ENCODE assay signal across 1 cellular context in the genomic region with DNA sequence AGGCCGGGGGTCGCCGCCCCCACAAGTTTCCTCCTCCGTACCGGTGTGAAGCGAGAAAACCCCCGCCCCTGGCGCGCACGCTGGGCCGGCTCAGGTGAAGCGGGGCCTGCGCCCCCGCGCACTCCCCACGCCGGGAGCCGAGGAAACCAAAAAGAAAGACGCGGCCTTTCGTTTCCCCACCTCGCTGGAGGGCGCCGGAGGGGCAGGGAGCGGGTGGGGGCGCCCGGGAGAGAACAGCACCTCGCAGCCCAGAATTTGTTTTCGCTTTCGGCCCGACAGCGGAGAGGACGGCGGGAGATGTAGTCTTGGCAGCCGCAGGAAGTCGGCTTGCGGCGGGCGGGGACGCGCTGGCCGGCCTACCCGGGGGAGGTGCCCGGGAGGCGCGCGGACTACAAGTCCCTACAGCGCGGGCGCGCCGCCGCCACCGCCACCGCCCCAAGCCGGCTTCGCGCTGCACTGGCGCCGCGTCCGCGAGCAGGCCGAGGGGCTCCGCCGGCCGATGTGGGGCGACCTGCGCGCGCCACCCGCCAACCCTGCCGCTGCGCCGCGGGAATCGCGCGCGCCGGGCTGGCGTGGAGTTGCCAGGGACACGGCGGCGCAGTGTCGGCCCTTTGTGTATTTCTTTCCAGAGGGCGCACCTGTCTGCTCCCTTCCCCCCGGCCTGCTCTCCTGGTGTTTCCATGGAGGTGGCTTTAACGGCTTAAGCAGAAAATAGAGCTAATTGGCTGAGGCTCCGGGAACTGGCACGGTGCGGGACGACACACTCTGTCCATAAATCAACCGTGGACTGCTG.
TF ChIP-seq lines count a peak whose summit lies in the region.

A gene with protein sequence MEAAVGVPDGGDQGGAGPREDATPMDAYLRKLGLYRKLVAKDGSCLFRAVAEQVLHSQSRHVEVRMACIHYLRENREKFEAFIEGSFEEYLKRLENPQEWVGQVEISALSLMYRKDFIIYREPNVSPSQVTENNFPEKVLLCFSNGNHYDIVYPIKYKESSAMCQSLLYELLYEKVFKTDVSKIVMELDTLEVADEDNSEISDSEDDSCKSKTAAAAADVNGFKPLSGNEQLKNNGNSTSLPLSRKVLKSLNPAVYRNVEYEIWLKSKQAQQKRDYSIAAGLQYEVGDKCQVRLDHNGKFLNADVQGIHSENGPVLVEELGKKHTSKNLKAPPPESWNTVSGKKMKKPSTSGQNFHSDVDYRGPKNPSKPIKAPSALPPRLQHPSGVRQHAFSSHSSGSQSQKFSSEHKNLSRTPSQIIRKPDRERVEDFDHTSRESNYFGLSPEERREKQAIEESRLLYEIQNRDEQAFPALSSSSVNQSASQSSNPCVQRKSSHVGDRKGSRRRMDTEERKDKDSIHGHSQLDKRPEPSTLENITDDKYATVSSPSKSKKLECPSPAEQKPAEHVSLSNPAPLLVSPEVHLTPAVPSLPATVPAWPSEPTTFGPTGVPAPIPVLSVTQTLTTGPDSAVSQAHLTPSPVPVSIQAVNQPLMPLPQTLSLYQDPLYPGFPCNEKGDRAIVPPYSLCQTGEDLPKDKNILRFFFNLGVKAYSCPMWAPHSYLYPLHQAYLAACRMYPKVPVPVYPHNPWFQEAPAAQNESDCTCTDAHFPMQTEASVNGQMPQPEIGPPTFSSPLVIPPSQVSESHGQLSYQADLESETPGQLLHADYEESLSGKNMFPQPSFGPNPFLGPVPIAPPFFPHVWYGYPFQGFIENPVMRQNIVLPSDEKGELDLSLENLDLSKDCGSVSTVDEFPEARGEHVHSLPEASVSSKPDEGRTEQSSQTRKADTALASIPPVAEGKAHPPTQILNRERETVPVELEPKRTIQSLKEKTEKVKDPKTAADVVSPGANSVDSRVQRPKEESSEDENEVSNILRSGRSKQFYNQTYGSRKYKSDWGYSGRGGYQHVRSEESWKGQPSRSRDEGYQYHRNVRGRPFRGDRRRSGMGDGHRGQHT (minus strand): TSS at position 292 of the 793 bp plus-strand sequence. CDS start 616 bp downstream, outside the sequence.

TF ChIP-seq in K562, 482 proteins besides CTCF, POLR2A, EP300 and RAD21 (continued from another document and continues in another):
- peak; percentile 95 for TF ChIP-seq POLR2G (IDR thresholded peaks at IDR 0.05; ENCODE audit: low read depth, low read length)
- no peak for TF ChIP-seq HDAC2 (IDR thresholded peaks at IDR 0.05)
- TF ChIP-seq XRCC4 (IDR thresholded peaks at IDR 0.05; ENCODE audit: extremely low read depth, insufficient read depth, insufficient read length) = no peak
- TF ChIP-seq ZNF696 (CRISPR knock-in tag; conservative IDR thresholded peaks at IDR 0.05) = no peak
- TF ChIP-seq NUFIP1 (IDR thresholded peaks at IDR 0.05; ENCODE audit: partially characterized antibody) = no peak
- no peak for TF ChIP-seq LEF1 (IDR thresholded peaks at IDR 0.05)
- no peak; the same call in 1 of the 2 replicates for TF ChIP-seq KLF1 (tag; IDR thresholded peaks at IDR 0.05)
- TF ChIP-seq, protein P1, sequence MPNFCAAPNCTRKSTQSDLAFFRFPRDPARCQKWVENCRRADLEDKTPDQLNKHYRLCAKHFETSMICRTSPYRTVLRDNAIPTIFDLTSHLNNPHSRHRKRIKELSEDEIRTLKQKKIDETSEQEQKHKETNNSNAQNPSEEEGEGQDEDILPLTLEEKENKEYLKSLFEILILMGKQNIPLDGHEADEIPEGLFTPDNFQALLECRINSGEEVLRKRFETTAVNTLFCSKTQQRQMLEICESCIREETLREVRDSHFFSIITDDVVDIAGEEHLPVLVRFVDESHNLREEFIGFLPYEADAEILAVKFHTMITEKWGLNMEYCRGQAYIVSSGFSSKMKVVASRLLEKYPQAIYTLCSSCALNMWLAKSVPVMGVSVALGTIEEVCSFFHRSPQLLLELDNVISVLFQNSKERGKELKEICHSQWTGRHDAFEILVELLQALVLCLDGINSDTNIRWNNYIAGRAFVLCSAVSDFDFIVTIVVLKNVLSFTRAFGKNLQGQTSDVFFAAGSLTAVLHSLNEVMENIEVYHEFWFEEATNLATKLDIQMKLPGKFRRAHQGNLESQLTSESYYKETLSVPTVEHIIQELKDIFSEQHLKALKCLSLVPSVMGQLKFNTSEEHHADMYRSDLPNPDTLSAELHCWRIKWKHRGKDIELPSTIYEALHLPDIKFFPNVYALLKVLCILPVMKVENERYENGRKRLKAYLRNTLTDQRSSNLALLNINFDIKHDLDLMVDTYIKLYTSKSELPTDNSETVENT (CRISPR knock-in tag; IDR thresholded peaks at IDR 0.05) = no peak; the same call in none of the 2 replicates
- no peak for TF ChIP-seq ZBTB1 (CRISPR knock-in tag; IDR thresholded peaks at IDR 0.05; ENCODE audit: borderline replicate concordance, low read depth)
- TF ChIP-seq CCNT2 (IDR thresholded peaks at IDR 0.05; ENCODE audit: borderline replicate concordance, extremely low read depth, insufficient read length, low read depth, low read length) = peak; percentile 48
- no peak for TF ChIP-seq SPI1 (IDR thresholded peaks at IDR 0.05; ENCODE audit: borderline replicate concordance, low read depth, low read length)
- TF ChIP-seq, protein P2, sequence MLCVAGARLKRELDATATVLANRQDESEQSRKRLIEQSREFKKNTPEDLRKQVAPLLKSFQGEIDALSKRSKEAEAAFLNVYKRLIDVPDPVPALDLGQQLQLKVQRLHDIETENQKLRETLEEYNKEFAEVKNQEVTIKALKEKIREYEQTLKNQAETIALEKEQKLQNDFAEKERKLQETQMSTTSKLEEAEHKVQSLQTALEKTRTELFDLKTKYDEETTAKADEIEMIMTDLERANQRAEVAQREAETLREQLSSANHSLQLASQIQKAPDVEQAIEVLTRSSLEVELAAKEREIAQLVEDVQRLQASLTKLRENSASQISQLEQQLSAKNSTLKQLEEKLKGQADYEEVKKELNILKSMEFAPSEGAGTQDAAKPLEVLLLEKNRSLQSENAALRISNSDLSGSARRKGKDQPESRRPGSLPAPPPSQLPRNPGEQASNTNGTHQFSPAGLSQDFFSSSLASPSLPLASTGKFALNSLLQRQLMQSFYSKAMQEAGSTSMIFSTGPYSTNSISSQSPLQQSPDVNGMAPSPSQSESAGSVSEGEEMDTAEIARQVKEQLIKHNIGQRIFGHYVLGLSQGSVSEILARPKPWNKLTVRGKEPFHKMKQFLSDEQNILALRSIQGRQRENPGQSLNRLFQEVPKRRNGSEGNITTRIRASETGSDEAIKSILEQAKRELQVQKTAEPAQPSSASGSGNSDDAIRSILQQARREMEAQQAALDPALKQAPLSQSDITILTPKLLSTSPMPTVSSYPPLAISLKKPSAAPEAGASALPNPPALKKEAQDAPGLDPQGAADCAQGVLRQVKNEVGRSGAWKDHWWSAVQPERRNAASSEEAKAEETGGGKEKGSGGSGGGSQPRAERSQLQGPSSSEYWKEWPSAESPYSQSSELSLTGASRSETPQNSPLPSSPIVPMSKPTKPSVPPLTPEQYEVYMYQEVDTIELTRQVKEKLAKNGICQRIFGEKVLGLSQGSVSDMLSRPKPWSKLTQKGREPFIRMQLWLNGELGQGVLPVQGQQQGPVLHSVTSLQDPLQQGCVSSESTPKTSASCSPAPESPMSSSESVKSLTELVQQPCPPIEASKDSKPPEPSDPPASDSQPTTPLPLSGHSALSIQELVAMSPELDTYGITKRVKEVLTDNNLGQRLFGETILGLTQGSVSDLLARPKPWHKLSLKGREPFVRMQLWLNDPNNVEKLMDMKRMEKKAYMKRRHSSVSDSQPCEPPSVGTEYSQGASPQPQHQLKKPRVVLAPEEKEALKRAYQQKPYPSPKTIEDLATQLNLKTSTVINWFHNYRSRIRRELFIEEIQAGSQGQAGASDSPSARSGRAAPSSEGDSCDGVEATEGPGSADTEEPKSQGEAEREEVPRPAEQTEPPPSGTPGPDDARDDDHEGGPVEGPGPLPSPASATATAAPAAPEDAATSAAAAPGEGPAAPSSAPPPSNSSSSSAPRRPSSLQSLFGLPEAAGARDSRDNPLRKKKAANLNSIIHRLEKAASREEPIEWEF (CRISPR knock-in tag; IDR thresholded peaks at IDR 0.05) = no peak
- peak; percentile 52; the same call in 1 of the 2 replicates for TF ChIP-seq CREB1 (IDR thresholded peaks at IDR 0.05)
- TF ChIP-seq CREB1 (CRISPR knock-in tag; IDR thresholded peaks at IDR 0.05) = no peak
- TF ChIP-seq, protein P3, sequence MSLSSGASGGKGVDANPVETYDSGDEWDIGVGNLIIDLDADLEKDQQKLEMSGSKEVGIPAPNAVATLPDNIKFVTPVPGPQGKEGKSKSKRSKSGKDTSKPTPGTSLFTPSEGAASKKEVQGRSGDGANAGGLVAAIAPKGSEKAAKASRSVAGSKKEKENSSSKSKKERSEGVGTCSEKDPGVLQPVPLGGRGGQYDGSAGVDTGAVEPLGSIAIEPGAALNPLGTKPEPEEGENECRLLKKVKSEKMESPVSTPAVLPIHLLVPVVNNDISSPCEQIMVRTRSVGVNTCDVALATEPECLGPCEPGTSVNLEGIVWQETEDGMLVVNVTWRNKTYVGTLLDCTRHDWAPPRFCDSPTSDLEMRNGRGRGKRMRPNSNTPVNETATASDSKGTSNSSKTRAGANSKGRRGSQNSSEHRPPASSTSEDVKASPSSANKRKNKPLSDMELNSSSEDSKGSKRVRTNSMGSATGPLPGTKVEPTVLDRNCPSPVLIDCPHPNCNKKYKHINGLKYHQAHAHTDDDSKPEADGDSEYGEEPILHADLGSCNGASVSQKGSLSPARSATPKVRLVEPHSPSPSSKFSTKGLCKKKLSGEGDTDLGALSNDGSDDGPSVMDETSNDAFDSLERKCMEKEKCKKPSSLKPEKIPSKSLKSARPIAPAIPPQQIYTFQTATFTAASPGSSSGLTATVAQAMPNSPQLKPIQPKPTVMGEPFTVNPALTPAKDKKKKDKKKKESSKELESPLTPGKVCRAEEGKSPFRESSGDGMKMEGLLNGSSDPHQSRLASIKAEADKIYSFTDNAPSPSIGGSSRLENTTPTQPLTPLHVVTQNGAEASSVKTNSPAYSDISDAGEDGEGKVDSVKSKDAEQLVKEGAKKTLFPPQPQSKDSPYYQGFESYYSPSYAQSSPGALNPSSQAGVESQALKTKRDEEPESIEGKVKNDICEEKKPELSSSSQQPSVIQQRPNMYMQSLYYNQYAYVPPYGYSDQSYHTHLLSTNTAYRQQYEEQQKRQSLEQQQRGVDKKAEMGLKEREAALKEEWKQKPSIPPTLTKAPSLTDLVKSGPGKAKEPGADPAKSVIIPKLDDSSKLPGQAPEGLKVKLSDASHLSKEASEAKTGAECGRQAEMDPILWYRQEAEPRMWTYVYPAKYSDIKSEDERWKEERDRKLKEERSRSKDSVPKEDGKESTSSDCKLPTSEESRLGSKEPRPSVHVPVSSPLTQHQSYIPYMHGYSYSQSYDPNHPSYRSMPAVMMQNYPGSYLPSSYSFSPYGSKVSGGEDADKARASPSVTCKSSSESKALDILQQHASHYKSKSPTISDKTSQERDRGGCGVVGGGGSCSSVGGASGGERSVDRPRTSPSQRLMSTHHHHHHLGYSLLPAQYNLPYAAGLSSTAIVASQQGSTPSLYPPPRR (CRISPR knock-in tag; IDR thresholded peaks at IDR 0.05; ENCODE audit: borderline replicate concordance) = no peak
- TF ChIP-seq, protein P4, sequence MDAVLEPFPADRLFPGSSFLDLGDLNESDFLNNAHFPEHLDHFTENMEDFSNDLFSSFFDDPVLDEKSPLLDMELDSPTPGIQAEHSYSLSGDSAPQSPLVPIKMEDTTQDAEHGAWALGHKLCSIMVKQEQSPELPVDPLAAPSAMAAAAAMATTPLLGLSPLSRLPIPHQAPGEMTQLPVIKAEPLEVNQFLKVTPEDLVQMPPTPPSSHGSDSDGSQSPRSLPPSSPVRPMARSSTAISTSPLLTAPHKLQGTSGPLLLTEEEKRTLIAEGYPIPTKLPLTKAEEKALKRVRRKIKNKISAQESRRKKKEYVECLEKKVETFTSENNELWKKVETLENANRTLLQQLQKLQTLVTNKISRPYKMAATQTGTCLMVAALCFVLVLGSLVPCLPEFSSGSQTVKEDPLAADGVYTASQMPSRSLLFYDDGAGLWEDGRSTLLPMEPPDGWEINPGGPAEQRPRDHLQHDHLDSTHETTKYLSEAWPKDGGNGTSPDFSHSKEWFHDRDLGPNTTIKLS (IDR thresholded peaks at IDR 0.05; ENCODE audit: borderline replicate concordance, low read depth) = peak; percentile 83
- TF ChIP-seq, protein P5, sequence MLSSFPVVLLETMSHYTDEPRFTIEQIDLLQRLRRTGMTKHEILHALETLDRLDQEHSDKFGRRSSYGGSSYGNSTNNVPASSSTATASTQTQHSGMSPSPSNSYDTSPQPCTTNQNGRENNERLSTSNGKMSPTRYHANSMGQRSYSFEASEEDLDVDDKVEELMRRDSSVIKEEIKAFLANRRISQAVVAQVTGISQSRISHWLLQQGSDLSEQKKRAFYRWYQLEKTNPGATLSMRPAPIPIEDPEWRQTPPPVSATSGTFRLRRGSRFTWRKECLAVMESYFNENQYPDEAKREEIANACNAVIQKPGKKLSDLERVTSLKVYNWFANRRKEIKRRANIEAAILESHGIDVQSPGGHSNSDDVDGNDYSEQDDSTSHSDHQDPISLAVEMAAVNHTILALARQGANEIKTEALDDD (IDR thresholded peaks at IDR 0.05) = no peak
- no peak for TF ChIP-seq EWSR1 (IDR thresholded peaks at IDR 0.05; ENCODE audit: borderline replicate concordance, low read depth, partially characterized antibody)
- no peak for TF ChIP-seq ARHGAP35 (IDR thresholded peaks at IDR 0.05; ENCODE audit: partially characterized antibody)
- TF ChIP-seq ZNF586 (CRISPR knock-in tag; conservative IDR thresholded peaks at IDR 0.05) = no peak
- TF ChIP-seq PHF21A (IDR thresholded peaks at IDR 0.05; ENCODE audit: borderline replicate concordance, low read depth) = no peak
- no peak for TF ChIP-seq SRSF3 (IDR thresholded peaks at IDR 0.05; ENCODE audit: insufficient read depth, low read length)
- no peak; the same call in 1 of the 2 replicates for TF ChIP-seq NCOA6 (IDR thresholded peaks at IDR 0.05)
- TF ChIP-seq RFX5 (IDR thresholded peaks at IDR 0.05; ENCODE audit: low read depth, low read length) = no peak
- TF ChIP-seq NFXL1 (CRISPR knock-in tag; IDR thresholded peaks at IDR 0.05) = no peak
- TF ChIP-seq SMAD1 (IDR thresholded peaks at IDR 0.05; ENCODE audit: low read depth, low read length, partially characterized antibody) = peak; percentile 34
- no peak for TF ChIP-seq ZNF3 (CRISPR knock-in tag; IDR thresholded peaks at IDR 0.05)
- TF ChIP-seq, protein P6, sequence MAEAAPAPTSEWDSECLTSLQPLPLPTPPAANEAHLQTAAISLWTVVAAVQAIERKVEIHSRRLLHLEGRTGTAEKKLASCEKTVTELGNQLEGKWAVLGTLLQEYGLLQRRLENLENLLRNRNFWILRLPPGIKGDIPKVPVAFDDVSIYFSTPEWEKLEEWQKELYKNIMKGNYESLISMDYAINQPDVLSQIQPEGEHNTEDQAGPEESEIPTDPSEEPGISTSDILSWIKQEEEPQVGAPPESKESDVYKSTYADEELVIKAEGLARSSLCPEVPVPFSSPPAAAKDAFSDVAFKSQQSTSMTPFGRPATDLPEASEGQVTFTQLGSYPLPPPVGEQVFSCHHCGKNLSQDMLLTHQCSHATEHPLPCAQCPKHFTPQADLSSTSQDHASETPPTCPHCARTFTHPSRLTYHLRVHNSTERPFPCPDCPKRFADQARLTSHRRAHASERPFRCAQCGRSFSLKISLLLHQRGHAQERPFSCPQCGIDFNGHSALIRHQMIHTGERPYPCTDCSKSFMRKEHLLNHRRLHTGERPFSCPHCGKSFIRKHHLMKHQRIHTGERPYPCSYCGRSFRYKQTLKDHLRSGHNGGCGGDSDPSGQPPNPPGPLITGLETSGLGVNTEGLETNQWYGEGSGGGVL (CRISPR knock-in tag; IDR thresholded peaks at IDR 0.05) = no peak
- TF ChIP-seq NFATC3 (IDR thresholded peaks at IDR 0.05) = no peak
- TF ChIP-seq MAZ (CRISPR knock-in tag; conservative IDR thresholded peaks at IDR 0.05 in 1 of 2, IDR thresholded peaks at IDR 0.05 in 1 of 2) = peak; percentile 90 to 97
- no peak for TF ChIP-seq TOE1 (IDR thresholded peaks at IDR 0.05; ENCODE audit: borderline replicate concordance)
- TF ChIP-seq TOE1 (CRISPR knock-in tag; IDR thresholded peaks at IDR 0.05; ENCODE audit: borderline replicate concordance, low read depth) = no peak
- TF ChIP-seq ZNF695 (CRISPR knock-in tag; IDR thresholded peaks at IDR 0.05) = no peak
- TF ChIP-seq ZKSCAN8 (CRISPR knock-in tag; IDR thresholded peaks at IDR 0.05) = no peak
